8 cellular contexts compared by ENCODE assay signal in genomic region chr19:58399903-58400637, GRCh38. TPM values are rescaled to one million over a fixed set of nuclear protein-coding genes. Genes with fewer than 3 reads are reported as not detected.
DNase-seq lines count a peak whose midpoint lies in the region; TF ChIP-seq lines count a peak whose summit lies in the region.
"Had no signal": no experiment of that assay in that cellular context is flagged by ENCODE, and none has a peak within 500 bp of the region (broad histone marks: within the 10 kb centered on the region; RNA-seq: fewer than 3 reads in every experiment).

No MANE protein-coding gene starts in this region.

- H3K9me3 ChIP-seq in OCI-LY3 (ENCODE audit: insufficient read depth, low read length) (no peaks in the 10 kb centered on the region), fibroblast of lung (ENCODE audit: control insufficient read depth, insufficient read depth, low read depth, low read length) (no peaks in the 10 kb centered on the region)

- no peaks in the 10 kb centered on the region for H3K9me3 Mint-ChIP-seq in HFFc6

- H3K79me2 ChIP-seq in OCI-LY3 (ENCODE audit: low read length): peaks cover 4% of the 10 kb centered on the region
- H3K79me2 ChIP-seq in fibroblast of lung (ENCODE audit: control insufficient read depth, insufficient read depth, low read length): no peaks in the 10 kb centered on the region

- H3K27ac ChIP-seq in OCI-LY3 (ENCODE audit: low read length): no peak overlapping the region
- no peak overlapping the region for H3K27ac ChIP-seq in fibroblast of lung (ENCODE audit: insufficient read depth, low read length)
- H3K27ac ChIP-seq: HL-60 had no signal

- H3K9ac ChIP-seq in OCI-LY3 (ENCODE audit: low read length) (no peak overlapping the region), fibroblast of lung (ENCODE audit: insufficient read depth, low read length) (no peak overlapping the region)

- H3K27me3 ChIP-seq in OCI-LY3 (ENCODE audit: low read depth, low read length) (no peaks in the 10 kb centered on the region), fibroblast of lung (ENCODE audit: control insufficient read depth, insufficient read depth, low read length) (no peaks in the 10 kb centered on the region)

- peak overlapping the region; percentile 91 for H3K4me3 Mint-ChIP-seq in HFFc6

- peaks cover 4% of the 10 kb centered on the region; the same call in 1 of the 2 replicates for H3K36me3 Mint-ChIP-seq in HFFc6 (ENCODE audit: low read depth)

- H3K4me3 ChIP-seq in OCI-LY3 (ENCODE audit: low read length) (peak overlapping the region; percentile 78), fibroblast of lung (replicated peaks in 1 of 4; ENCODE audit: control extremely low read depth in 1 of 4, insufficient read depth in 1 of 4, low read depth in 3 of 4, low read length in 4 of 4) (peak overlapping the region; percentile 30 to 73 (median 56)), skeletal muscle cell (ENCODE audit: low read depth, low read length) (peak overlapping the region; percentile 74)

- TF ChIP-seq CTCF in HFFc6 (IDR thresholded peaks at IDR 0.05) (no peak), OCI-LY3 (IDR thresholded peaks at IDR 0.05; ENCODE audit: low read depth, low read length) (no peak), fibroblast of lung (conservative IDR thresholded peaks at IDR 0.05 in 1 of 2, IDR thresholded peaks at IDR 0.05 in 1 of 2; ENCODE audit: low read depth in 1 of 2, low read length in 2 of 2) (no peak)

- H2AFZ ChIP-seq in OCI-LY3 (ENCODE audit: low read depth, low read length) (no peak overlapping the region), fibroblast of lung (ENCODE audit: low read length) (no peak overlapping the region)

- DNase-seq in HFFc6 (no peak), fibroblast of lung (ENCODE audit: low read depth in 2 of 2) (no peak), skeletal muscle cell (ENCODE audit: low read depth) (no peak), SHP77 treated with DMSO at 0.1 percent for 48 hours (lab: John Stamatoyannopoulos, UW) (no peak), foreskin melanocyte (no peak)
- DNase-seq in stimulated activated CD4-positive, alpha-beta T cell treated with anti-CD3 and anti-CD28 coated beads, Interleukin-2, amount 100 ng/mL, for 48 hours: no peak

- H4K20me1 ChIP-seq in OCI-LY3 (ENCODE audit: insufficient read depth, low read length): peaks cover 5% of the 10 kb centered on the region; the same call in 1 of the 2 replicates
- H4K20me1 ChIP-seq in fibroblast of lung (ENCODE audit: control insufficient read depth, extremely low read depth, insufficient read depth, low read length): no peaks in the 10 kb centered on the region

- H3K4me2 ChIP-seq in OCI-LY3 (ENCODE audit: low read length) (peak overlapping the region; percentile 90), fibroblast of lung (ENCODE audit: extremely low read depth, insufficient read depth, low read length) (peak overlapping the region; percentile 76)

- H3K4me1 ChIP-seq in OCI-LY3 (ENCODE audit: low read length): peaks cover 11% of the 10 kb centered on the region
- peaks cover 4% of the 10 kb centered on the region for H3K4me1 ChIP-seq in fibroblast of lung (ENCODE audit: control insufficient read depth, extremely low read depth, insufficient read depth, low read length)

- peaks cover 14% of the 10 kb centered on the region for H3K4me1 Mint-ChIP-seq in HFFc6 (ENCODE audit: low read depth)

- H3K36me3 ChIP-seq in OCI-LY3 (replicated peaks; ENCODE audit: low read depth, low read length) (peaks cover 21% of the 10 kb centered on the region), fibroblast of lung (ENCODE audit: control insufficient read depth, insufficient read depth, low read length) (peaks cover 1% of the 10 kb centered on the region)

- H3K27me3 Mint-ChIP-seq in HFFc6 (ENCODE audit: insufficient read depth): peaks cover 4% of the 10 kb centered on the region; the same call in 1 of the 2 replicates

- peak overlapping the region; percentile 33 for H3K27ac Mint-ChIP-seq in HFFc6

RNA-seq across cellular contexts. Expression of gene RNF225, which starts 4.6 kb away (rescaled TPM):
- total RNA-seq in HFFc6 (2021; fragmentation: NEBNext Ultra II Directional; extraction: Animal tissue kit (Norgen Biotek cat#: 25700)): under 1 TPM in 2 of 6 experiments, not detected in 4; 0.26 to 0.39 TPM
- under 0.01 TPM in 1 of 2 replicates, not detected in the other for total RNA-seq in fibroblast of lung
- polyA plus RNA-seq in fibroblast of lung: not detected in 2 replicates
- not detected in 2 replicates for polyA plus RNA-seq in fibroblast of lung (2012)
- polyA minus RNA-seq in fibroblast of lung (ENCODE audit: low replicate concordance): not detected in 2 replicates

RNA-seq across cellular contexts. Expression of gene ZNF584, which starts 8.4 kb away (rescaled TPM):
- 10 to 100 TPM; 13.3 to 15.0 (median 14.0) TPM for total RNA-seq in HFFc6 (2021; fragmentation: NEBNext Ultra II Directional; extraction: Animal tissue kit (Norgen Biotek cat#: 25700))
- total RNA-seq in fibroblast of lung: 16.9 and 18.8 TPM in 2 replicates
- polyA plus RNA-seq in fibroblast of lung: 11.7 and 14.6 TPM in 2 replicates
- 9.6 and 12.0 TPM in 2 replicates for polyA plus RNA-seq in fibroblast of lung (2012)
- polyA minus RNA-seq in fibroblast of lung (ENCODE audit: low replicate concordance): 12.5 and 19.0 TPM in 2 replicates

RNA-seq across cellular contexts. Expression of gene RPS5, which starts 13.0 kb away (rescaled TPM):
- total RNA-seq in HFFc6 (2021; fragmentation: NEBNext Ultra II Directional; extraction: Animal tissue kit (Norgen Biotek cat#: 25700)): 1,000 to 10,000 TPM in 4 of 6 experiments, 100 to 1,000 TPM in 2; 958 to 1,072 (median 1,017) TPM
- 2,126 and 2,800 TPM in 2 replicates for total RNA-seq in fibroblast of lung
- 1,173 and 1,532 TPM in 2 replicates for polyA plus RNA-seq in fibroblast of lung
- polyA plus RNA-seq in fibroblast of lung (2012): 1,367 and 1,629 TPM in 2 replicates
- polyA minus RNA-seq in fibroblast of lung (ENCODE audit: low replicate concordance): 1,823 and 1,849 TPM in 2 replicates

RNA-seq across cellular contexts. Expression of gene ZNF837, which starts 19.2 kb away (rescaled TPM):
- total RNA-seq in HFFc6 (2021; fragmentation: NEBNext Ultra II Directional; extraction: Animal tissue kit (Norgen Biotek cat#: 25700)): 1 to 10 TPM in 2 of 6 experiments, under 1 TPM in 4; 0.63 to 1.3 (median 0.75) TPM
- total RNA-seq in fibroblast of lung: 1.5 and 1.8 TPM in 2 replicates
- 0.18 and 0.27 TPM in 2 replicates for polyA plus RNA-seq in fibroblast of lung
- 0.90 and 0.92 TPM in 2 replicates for polyA plus RNA-seq in fibroblast of lung (2012)
- polyA minus RNA-seq in fibroblast of lung (ENCODE audit: low replicate concordance): 0.35 TPM in 1 of 2 replicates, not detected in the other

RNA-seq across cellular contexts. Expression of gene ZNF497, which starts 37.5 kb away (rescaled TPM):
- under 1 TPM; 0.16 to 0.35 (median 0.27) TPM for total RNA-seq in HFFc6 (2021; fragmentation: NEBNext Ultra II Directional; extraction: Animal tissue kit (Norgen Biotek cat#: 25700))
- 1.5 and 2.5 TPM in 2 replicates for total RNA-seq in fibroblast of lung
- 0.03 and 0.05 TPM in 2 replicates for polyA plus RNA-seq in fibroblast of lung
- polyA plus RNA-seq in fibroblast of lung (2012): 0.75 and 0.77 TPM in 2 replicates
- polyA minus RNA-seq in fibroblast of lung (ENCODE audit: low replicate concordance): not detected in 2 replicates
